Comparison of ENCODE assay signal across 14 cellular contexts in genomic region chr12:117377758-117378157, GRCh38. TPM values are rescaled to one million over a fixed set of nuclear protein-coding genes. Genes with fewer than 3 reads are reported as not detected.
DNase-seq lines count a peak whose midpoint lies in the region; ATAC-seq, FAIRE-seq and TF ChIP-seq lines count a peak whose summit lies in the region.
"Had no signal": no experiment of that assay in that cellular context is flagged by ENCODE, and none has a peak within 500 bp of the region (broad histone marks: within the 10 kb centered on the region; RNA-seq: fewer than 3 reads in every experiment).

No MANE protein-coding gene starts in this region.

- no peak overlapping the region for H3K27ac ChIP-seq in RWPE2 (ENCODE audit: poor library complexity, severe bottlenecking)
- H3K27ac ChIP-seq: cardiac muscle cell had no signal

- no peaks in the 10 kb centered on the region for H3K36me3 ChIP-seq in RWPE2 (ENCODE audit: low read depth)
- H3K36me3 ChIP-seq: cardiac muscle cell had no signal

- no peak for TF ChIP-seq POLR2A in GM12892 (IDR thresholded peaks at IDR 0.05; ENCODE audit: low read depth, low read length)

- no peak for TF ChIP-seq RAD21 in Ishikawa (IDR thresholded peaks at IDR 0.05; ENCODE audit: low read depth)

- no peak for TF ChIP-seq CTCF in RWPE2 (IDR thresholded peaks at IDR 0.05; ENCODE audit: poor library complexity, severe bottlenecking)

- H3K4me3 ChIP-seq in RWPE2 (ENCODE audit: severe bottlenecking) = no peak overlapping the region
- H3K4me3 ChIP-seq: cardiac muscle cell had no signal

- DNase-seq in NCI-H1105 treated with DMSO at 0.1 percent for 48 hours (lab: John Stamatoyannopoulos, UW) (peak; percentile 22), NCI-H1105 (lab: John Stamatoyannopoulos, UW) (no peak), RWPE2 (ENCODE audit: low spot score) (no peak), lung microvascular endothelial cell (ENCODE audit: low read depth in 2 of 2) (peak; percentile 13 to 29), GM12892 (ENCODE audit: insufficient read length) (no peak)
- DNase-seq: activated naive CD4-positive, alpha-beta T cell treated with anti-CD3 and anti-CD28 coated beads, Interleukin-2, amount 50 U/mL, for 16 hours; KBM-7; NCI-H345; Right ventricle myocardium superior had no signal

- ATAC-seq in RWPE2 (ENCODE audit: low read depth) (peak; percentile 46; the same call in 1 of the 3 replicates), HG03439 (IDR thresholded peaks at IDR 0.05; ENCODE audit: unreplicated experiment) (no peak), HG02763 (IDR thresholded peaks at IDR 0.05; ENCODE audit: unreplicated experiment) (no peak)

- H3K9me3 ChIP-seq in RWPE2 (ENCODE audit: severe bottlenecking) = no peaks in the 10 kb centered on the region

- no peak for FAIRE-seq in GM12892 (lab: Jason Lieb, UNC)
- FAIRE-seq: A204.1 had no signal

- no peaks in the 10 kb centered on the region for H3K27me3 ChIP-seq in RWPE2 (ENCODE audit: insufficient read depth, poor library complexity, severe bottlenecking)

- no peaks in the 10 kb centered on the region for H3K4me1 ChIP-seq in RWPE2 (ENCODE audit: insufficient read depth, poor library complexity, severe bottlenecking)

- no peak for TF ChIP-seq EP300 in Ishikawa (IDR thresholded peaks at IDR 0.05; ENCODE audit: borderline replicate concordance)

TF ChIP-seq in Ishikawa, 13 proteins besides CTCF, POLR2A, EP300 and RAD21:
- TF ChIP-seq TEAD4 (IDR thresholded peaks at IDR 0.05) (no peak), ZBTB7A (IDR thresholded peaks at IDR 0.05; ENCODE audit: low read depth) (no peak), USF1 (IDR thresholded peaks at IDR 0.05) (peak; percentile 86), TCF12 (IDR thresholded peaks at IDR 0.05; ENCODE audit: low read depth) (no peak), TAF1 (IDR thresholded peaks at IDR 0.05; ENCODE audit: low read depth) (no peak)

RNA-seq across cellular contexts. Expression of gene NOS1, which starts 16.3 kb away (rescaled TPM):
- total RNA-seq in lung microvascular endothelial cell = not detected in 2 replicates
- 0.04 TPM for polyA plus RNA-seq in GM12892 (2012; ENCODE audit: missing spikeins)
- total RNA-seq: cardiac muscle cell had no signal
- polyA plus RNA-seq: cardiac muscle cell had no signal

Comparison
In these comparisons a context has a peak if more than half of its experiments do, and no peak if none do; other contexts are left out.
1. DNase-seq: peak in NCI-H1105 treated with DMSO at 0.1 percent for 48 hours (single experiment) and lung microvascular endothelial cell (2 of 2); none in NCI-H1105 (single experiment), RWPE2 (single experiment) and GM12892 (single experiment).